In the genomic region with DNA sequence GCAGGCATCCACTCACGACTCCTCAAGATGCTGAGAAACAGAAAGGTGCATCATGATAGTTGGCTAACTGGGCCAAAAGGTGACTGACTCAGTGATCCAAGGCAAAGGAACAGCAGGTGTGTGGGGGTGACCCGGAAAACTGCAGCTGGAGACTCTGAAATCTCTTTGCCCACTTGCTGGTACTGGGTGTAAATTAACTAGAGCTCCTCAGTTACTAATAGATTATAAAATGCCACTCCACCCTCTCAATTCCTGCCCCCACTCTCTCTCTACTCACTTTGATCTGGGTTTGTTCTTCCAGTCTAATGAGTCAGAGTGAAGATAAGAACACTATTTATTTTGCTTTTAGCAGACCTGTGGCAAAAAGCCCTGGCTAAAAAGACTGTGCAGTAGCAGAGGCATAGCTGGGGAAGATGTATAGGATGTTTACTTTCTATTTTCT, we compare ENCODE assay signal across 1 cellular context.
TF ChIP-seq lines count a peak whose summit lies in the region.

No MANE protein-coding gene starts in this region.

TF ChIP-seq in WTC11, 78 proteins besides CTCF, POLR2A, EP300 and RAD21 (continued from another document):
- no peak for TF ChIP-seq CREB1 (CRISPR knock-in tag; IDR thresholded peaks at IDR 0.05)
- TF ChIP-seq, protein P1, sequence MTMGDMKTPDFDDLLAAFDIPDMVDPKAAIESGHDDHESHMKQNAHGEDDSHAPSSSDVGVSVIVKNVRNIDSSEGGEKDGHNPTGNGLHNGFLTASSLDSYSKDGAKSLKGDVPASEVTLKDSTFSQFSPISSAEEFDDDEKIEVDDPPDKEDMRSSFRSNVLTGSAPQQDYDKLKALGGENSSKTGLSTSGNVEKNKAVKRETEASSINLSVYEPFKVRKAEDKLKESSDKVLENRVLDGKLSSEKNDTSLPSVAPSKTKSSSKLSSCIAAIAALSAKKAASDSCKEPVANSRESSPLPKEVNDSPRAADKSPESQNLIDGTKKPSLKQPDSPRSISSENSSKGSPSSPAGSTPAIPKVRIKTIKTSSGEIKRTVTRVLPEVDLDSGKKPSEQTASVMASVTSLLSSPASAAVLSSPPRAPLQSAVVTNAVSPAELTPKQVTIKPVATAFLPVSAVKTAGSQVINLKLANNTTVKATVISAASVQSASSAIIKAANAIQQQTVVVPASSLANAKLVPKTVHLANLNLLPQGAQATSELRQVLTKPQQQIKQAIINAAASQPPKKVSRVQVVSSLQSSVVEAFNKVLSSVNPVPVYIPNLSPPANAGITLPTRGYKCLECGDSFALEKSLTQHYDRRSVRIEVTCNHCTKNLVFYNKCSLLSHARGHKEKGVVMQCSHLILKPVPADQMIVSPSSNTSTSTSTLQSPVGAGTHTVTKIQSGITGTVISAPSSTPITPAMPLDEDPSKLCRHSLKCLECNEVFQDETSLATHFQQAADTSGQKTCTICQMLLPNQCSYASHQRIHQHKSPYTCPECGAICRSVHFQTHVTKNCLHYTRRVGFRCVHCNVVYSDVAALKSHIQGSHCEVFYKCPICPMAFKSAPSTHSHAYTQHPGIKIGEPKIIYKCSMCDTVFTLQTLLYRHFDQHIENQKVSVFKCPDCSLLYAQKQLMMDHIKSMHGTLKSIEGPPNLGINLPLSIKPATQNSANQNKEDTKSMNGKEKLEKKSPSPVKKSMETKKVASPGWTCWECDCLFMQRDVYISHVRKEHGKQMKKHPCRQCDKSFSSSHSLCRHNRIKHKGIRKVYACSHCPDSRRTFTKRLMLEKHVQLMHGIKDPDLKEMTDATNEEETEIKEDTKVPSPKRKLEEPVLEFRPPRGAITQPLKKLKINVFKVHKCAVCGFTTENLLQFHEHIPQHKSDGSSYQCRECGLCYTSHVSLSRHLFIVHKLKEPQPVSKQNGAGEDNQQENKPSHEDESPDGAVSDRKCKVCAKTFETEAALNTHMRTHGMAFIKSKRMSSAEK (CRISPR knock-in tag; IDR thresholded peaks at IDR 0.05; ENCODE audit: borderline replicate concordance): no peak
- no peak for TF ChIP-seq ZBTB21 (CRISPR knock-in tag; IDR thresholded peaks at IDR 0.05; ENCODE audit: borderline replicate concordance)
- no peak for TF ChIP-seq SMAD4 (CRISPR knock-in tag; IDR thresholded peaks at IDR 0.05)
- TF ChIP-seq, protein P2, sequence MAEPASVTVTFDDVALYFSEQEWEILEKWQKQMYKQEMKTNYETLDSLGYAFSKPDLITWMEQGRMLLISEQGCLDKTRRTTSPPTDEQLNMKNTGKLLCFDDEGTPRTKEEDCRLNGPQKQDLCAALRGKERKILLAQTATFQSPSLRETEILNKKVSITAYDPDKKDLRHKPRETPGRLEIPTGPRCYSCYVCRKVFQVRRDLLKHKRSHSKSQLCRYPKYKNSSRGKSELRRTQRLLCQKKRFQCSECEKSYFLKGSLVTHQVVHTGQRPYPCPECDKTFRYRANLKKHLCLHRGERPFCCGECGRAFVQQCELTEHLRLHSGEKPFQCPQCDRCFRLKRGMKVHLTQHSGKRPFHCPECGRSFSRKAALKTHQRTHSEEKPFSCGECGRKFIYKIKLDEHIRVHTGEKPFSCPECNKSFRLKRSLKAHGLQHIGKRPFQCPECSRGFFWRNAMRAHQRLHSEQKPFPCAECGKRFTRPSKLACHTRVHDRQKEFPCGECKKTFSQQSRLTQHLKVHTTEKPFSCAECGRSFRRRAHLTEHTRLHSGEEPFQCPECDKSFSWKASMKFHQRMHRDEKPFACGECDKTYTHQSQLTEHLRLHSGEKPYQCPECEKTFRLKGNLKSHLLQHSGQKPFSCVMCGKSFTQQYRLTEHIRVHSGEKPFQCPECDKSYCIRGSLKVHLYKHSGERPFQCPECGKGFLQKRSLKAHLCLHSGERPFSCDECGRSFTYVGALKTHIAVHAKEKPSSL (CRISPR knock-in tag; conservative IDR thresholded peaks at IDR 0.05): no peak
- TF ChIP-seq GTF2I (CRISPR knock-in tag; conservative IDR thresholded peaks at IDR 0.05): no peak
- TF ChIP-seq, protein P3, sequence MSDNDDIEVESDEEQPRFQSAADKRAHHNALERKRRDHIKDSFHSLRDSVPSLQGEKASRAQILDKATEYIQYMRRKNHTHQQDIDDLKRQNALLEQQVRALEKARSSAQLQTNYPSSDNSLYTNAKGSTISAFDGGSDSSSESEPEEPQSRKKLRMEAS (CRISPR knock-in tag; IDR thresholded peaks at IDR 0.05): no peak
- no peak for TF ChIP-seq TCF7 (CRISPR knock-in tag; IDR thresholded peaks at IDR 0.05; ENCODE audit: low read depth)
- TF ChIP-seq, protein P4, sequence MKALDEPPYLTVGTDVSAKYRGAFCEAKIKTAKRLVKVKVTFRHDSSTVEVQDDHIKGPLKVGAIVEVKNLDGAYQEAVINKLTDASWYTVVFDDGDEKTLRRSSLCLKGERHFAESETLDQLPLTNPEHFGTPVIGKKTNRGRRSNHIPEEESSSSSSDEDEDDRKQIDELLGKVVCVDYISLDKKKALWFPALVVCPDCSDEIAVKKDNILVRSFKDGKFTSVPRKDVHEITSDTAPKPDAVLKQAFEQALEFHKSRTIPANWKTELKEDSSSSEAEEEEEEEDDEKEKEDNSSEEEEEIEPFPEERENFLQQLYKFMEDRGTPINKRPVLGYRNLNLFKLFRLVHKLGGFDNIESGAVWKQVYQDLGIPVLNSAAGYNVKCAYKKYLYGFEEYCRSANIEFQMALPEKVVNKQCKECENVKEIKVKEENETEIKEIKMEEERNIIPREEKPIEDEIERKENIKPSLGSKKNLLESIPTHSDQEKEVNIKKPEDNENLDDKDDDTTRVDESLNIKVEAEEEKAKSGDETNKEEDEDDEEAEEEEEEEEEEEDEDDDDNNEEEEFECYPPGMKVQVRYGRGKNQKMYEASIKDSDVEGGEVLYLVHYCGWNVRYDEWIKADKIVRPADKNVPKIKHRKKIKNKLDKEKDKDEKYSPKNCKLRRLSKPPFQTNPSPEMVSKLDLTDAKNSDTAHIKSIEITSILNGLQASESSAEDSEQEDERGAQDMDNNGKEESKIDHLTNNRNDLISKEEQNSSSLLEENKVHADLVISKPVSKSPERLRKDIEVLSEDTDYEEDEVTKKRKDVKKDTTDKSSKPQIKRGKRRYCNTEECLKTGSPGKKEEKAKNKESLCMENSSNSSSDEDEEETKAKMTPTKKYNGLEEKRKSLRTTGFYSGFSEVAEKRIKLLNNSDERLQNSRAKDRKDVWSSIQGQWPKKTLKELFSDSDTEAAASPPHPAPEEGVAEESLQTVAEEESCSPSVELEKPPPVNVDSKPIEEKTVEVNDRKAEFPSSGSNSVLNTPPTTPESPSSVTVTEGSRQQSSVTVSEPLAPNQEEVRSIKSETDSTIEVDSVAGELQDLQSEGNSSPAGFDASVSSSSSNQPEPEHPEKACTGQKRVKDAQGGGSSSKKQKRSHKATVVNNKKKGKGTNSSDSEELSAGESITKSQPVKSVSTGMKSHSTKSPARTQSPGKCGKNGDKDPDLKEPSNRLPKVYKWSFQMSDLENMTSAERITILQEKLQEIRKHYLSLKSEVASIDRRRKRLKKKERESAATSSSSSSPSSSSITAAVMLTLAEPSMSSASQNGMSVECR (CRISPR knock-in tag; IDR thresholded peaks at IDR 0.05; ENCODE audit: borderline replicate concordance): no peak
- TF ChIP-seq, protein P5, sequence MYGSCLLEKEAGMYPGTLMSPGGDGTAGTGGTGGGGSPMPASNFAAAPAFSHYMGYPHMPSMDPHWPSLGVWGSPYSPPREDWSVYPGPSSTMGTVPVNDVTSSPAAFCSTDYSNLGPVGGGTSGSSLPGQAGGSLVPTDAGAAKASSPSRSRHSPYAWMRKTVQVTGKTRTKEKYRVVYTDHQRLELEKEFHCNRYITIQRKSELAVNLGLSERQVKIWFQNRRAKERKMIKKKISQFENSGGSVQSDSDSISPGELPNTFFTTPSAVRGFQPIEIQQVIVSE (CRISPR knock-in tag; IDR thresholded peaks at IDR 0.05; ENCODE audit: borderline replicate concordance): no peak
- no peak for TF ChIP-seq JUN (CRISPR knock-in tag; IDR thresholded peaks at IDR 0.05)
TF ChIP-seq in WTC11: peak in this region for 0.
